Comparison of ENCODE assay signal across 9 cellular contexts in the genomic region with DNA sequence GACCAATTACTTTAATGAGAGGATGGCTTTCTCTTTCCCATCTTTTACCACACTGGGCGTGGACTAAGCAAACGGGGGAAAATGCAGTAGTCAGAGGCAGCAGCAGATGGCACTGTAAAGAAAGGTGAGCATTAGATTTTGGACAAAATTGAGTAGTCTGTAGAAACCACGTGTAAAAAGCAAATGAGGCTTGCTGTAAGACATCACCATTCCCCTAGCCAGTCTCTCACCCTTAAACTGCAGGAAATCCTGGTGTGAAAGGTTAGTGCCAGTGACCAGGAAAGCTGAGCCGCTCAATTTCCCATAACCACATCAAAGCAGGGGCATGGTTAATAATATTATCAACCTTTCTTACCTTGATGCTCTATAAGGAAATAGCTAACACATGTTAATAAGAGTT. TPM values are rescaled to one million over a fixed set of nuclear protein-coding genes. Genes with fewer than 3 reads are reported as not detected.
DNase-seq lines count a peak whose midpoint lies in the region; ATAC-seq and TF ChIP-seq lines count a peak whose summit lies in the region.
"Had no signal": no experiment of that assay in that cellular context is flagged by ENCODE, and none has a peak within 500 bp of the region (broad histone marks: within the 10 kb centered on the region; RNA-seq: fewer than 3 reads in every experiment).

No MANE protein-coding gene starts in this region.

- H3K36me3 ChIP-seq in RWPE2 (ENCODE audit: low read depth) = no peaks in the 10 kb centered on the region

- peak; percentile 67 for ATAC-seq in RWPE2 (ENCODE audit: low read depth)

- no peaks in the 10 kb centered on the region for H3K27me3 ChIP-seq in RWPE2 (ENCODE audit: insufficient read depth, poor library complexity, severe bottlenecking)

- H3K4me3 ChIP-seq in RWPE2 (ENCODE audit: severe bottlenecking) (no peak overlapping the region), fibroblast of villous mesenchyme (ENCODE audit: low read depth, low read length) (no peak overlapping the region)

- TF ChIP-seq CTCF in RWPE2 (IDR thresholded peaks at IDR 0.05; ENCODE audit: poor library complexity, severe bottlenecking) = peak; percentile 66
- TF ChIP-seq CTCF in fibroblast of villous mesenchyme (IDR thresholded peaks at IDR 0.05; ENCODE audit: insufficient read depth, low read depth, low read length) = peak; percentile 58

- no peak overlapping the region for H3K27ac ChIP-seq in RWPE2 (ENCODE audit: poor library complexity, severe bottlenecking)

- DNase-seq in activated T-cell treated with anti-CD3 and anti-CD28 coated beads for 48 hours (ENCODE audit: low read depth) (peak; percentile 6), activated T-cell treated with anti-CD3 and anti-CD28 coated beads for 4 hours (no peak), RWPE2 (ENCODE audit: low spot score) (no peak), fibroblast of villous mesenchyme (ENCODE audit: low read depth) (peak; percentile 45), NCI-H345 (lab: John Stamatoyannopoulos, UW) (no peak), NCI-H146 treated with DMSO at 0.1 percent for 48 hours (lab: John Stamatoyannopoulos, UW; ENCODE audit: unreplicated experiment) (no peak), hippocampal formation (lab: John Stamatoyannopoulos, UW) (no peak)
- peak; percentile 9 for DNase-seq in stimulated activated CD4-positive, alpha-beta T cell treated with anti-CD3 and anti-CD28 coated beads, Interleukin-1b, Interleukin-23, amount 100 ng/mL, for 48 hours
- DNase-seq: right cardiac atrium had no signal

- no peaks in the 10 kb centered on the region for H3K9me3 ChIP-seq in RWPE2 (ENCODE audit: severe bottlenecking)

- H3K4me1 ChIP-seq in RWPE2 (ENCODE audit: insufficient read depth, poor library complexity, severe bottlenecking) = no peaks in the 10 kb centered on the region

RNA-seq across cellular contexts. Expression of a gene that starts 31.8 kb away (rescaled TPM):
- under 0.01 TPM in 1 of 2 replicates, not detected in the other for total RNA-seq in fibroblast of villous mesenchyme
- total RNA-seq: right cardiac atrium had no signal

Comparison
In these comparisons a context has a peak if more than half of its experiments do, and no peak if none do; other contexts are left out.
1. DNase-seq: peak in activated T-cell treated with anti-CD3 and anti-CD28 coated beads for 48 hours (single experiment), fibroblast of villous mesenchyme (single experiment) and stimulated activated CD4-positive, alpha-beta T cell treated with anti-CD3 and anti-CD28 coated beads, Interleukin-1b, Interleukin-23, amount 100 ng/mL, for 48 hours (single experiment); none in activated T-cell treated with anti-CD3 and anti-CD28 coated beads for 4 hours (single experiment), RWPE2 (single experiment), NCI-H345 (single experiment), NCI-H146 treated with DMSO at 0.1 percent for 48 hours (single experiment) and hippocampal formation (0 of 2).